In the genomic region with DNA sequence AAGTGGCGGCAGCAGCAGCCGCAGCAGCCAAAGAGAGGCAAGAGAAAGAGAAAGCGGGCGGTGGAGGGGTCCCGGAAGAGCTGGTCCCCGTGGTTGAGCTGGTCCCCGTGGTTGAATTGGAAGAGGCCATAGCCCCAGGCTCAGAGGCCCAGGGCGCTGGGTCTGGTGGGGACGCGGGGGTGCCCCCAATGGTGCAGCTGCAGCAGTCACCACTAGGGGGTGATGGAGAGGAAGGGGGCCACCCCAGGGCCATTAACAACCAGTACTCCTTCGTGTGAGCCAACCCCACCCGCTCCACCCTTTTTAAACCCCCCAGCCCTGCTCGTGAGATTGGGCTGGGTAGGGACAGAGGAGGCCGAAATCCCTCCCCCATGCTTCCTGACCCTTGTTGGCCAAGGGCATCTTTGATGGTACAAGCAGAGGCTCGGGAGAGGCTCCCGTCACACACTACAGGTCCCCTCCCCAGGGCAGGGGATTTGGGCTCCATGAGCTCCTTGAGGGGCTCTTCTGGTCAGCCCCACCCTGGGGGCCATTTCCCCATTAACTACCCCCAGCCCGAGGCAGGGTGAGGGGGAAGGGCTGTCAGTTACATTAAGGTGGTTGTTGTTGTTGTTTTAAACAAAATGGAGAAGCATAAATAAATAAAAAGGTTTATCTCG, we compare ENCODE assay signal across 1 cellular context.
A peak's percentile ranks its signal among the peaks of the same experiment; 100 is the strongest.
TF ChIP-seq lines count a peak whose summit lies in the region.

No MANE protein-coding gene starts in this region.

TF ChIP-seq in K562, 482 proteins besides CTCF, POLR2A, EP300 and RAD21 (continued from another document):
- TF ChIP-seq, protein P1, sequence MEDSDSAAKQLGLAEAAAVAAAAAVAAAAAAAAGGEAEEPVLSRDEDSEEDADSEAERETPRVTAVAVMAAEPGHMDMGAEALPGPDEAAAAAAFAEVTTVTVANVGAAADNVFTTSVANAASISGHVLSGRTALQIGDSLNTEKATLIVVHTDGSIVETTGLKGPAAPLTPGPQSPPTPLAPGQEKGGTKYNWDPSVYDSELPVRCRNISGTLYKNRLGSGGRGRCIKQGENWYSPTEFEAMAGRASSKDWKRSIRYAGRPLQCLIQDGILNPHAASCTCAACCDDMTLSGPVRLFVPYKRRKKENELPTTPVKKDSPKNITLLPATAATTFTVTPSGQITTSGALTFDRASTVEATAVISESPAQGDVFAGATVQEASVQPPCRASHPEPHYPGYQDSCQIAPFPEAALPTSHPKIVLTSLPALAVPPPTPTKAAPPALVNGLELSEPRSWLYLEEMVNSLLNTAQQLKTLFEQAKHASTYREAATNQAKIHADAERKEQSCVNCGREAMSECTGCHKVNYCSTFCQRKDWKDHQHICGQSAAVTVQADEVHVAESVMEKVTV (CRISPR knock-in tag; IDR thresholded peaks at IDR 0.05): peak; percentile 19; the same call in 1 of the 2 replicates
- TF ChIP-seq KDM2B (CRISPR knock-in tag; IDR thresholded peaks at IDR 0.05): no peak
- no peak for TF ChIP-seq MTA3 (IDR thresholded peaks at IDR 0.05; ENCODE audit: borderline replicate concordance)
- TF ChIP-seq KAT7 (CRISPR knock-in tag; IDR thresholded peaks at IDR 0.05; ENCODE audit: borderline replicate concordance): no peak
- TF ChIP-seq FOXK1 (CRISPR knock-in tag; IDR thresholded peaks at IDR 0.05; ENCODE audit: borderline replicate concordance): no peak
- TF ChIP-seq KLF16 (IDR thresholded peaks at IDR 0.05): 0 out of 2 replicates have a peak, but pooled peaks have one; percentile 5
- no peak for TF ChIP-seq ZKSCAN3 (CRISPR knock-in tag; IDR thresholded peaks at IDR 0.05)
- TF ChIP-seq MAZ (CRISPR knock-in tag; conservative IDR thresholded peaks at IDR 0.05 in 1 of 2, IDR thresholded peaks at IDR 0.05 in 1 of 2): peak; percentile 64 to 78; a peak in 3 of 4 replicates
- TF ChIP-seq RBFOX2 (IDR thresholded peaks at IDR 0.05; ENCODE audit: low read depth, low read length): peak; percentile 24; the same call in 1 of the 2 replicates
- TF ChIP-seq XRCC5 (IDR thresholded peaks at IDR 0.05; ENCODE audit: low read depth, low read length): peak; percentile 77; the same call in 1 of the 2 replicates
- TF ChIP-seq ZBTB7A (IDR thresholded peaks at IDR 0.05; ENCODE audit: borderline replicate concordance, control insufficient read depth, low read depth, low read length): peak; percentile 74; the same call in 1 of the 2 replicates
- TF ChIP-seq, protein P2, sequence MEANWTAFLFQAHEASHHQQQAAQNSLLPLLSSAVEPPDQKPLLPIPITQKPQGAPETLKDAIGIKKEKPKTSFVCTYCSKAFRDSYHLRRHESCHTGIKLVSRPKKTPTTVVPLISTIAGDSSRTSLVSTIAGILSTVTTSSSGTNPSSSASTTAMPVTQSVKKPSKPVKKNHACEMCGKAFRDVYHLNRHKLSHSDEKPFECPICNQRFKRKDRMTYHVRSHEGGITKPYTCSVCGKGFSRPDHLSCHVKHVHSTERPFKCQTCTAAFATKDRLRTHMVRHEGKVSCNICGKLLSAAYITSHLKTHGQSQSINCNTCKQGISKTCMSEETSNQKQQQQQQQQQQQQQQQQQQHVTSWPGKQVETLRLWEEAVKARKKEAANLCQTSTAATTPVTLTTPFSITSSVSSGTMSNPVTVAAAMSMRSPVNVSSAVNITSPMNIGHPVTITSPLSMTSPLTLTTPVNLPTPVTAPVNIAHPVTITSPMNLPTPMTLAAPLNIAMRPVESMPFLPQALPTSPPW (CRISPR knock-in tag; IDR thresholded peaks at IDR 0.05): peak; percentile 51; the same call in 1 of the 2 replicates
- no peak for TF ChIP-seq MCM3 (IDR thresholded peaks at IDR 0.05)
